Comparison of ENCODE assay signal across 8 cellular contexts in the genomic region with DNA sequence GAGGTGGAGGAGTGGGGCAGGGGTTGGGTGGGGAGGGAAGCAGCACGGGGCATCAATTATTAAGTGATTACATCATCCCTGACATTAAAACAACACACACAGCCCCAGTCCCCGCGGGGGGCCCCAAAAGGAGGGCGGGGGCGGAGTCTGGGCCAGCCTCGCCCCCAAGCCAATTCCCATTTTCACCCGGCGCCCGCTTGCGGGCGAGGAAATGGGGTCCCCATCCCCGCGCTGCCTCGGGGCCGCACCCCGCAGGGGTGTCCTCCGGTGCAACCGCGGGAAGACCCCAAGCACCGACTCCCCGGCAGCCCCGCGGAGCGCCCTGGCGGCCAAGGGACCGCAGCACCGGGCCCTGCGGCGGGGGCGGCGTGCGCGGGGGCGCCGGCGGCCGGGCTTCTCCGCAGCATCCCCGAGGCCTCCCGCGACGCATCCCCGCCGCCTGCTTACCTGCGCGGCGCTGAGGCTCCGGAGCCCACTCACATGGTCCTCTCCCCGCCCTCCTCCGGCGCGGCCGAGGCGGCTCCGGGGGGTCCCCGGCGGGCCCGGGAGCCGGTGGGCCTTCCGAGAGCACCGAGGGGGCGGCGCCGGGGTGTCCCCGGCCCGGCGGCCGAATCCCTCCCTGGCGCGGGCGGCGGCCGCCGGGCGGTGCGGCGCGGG. TPM values are rescaled to one million over a fixed set of nuclear protein-coding genes. Genes with fewer than 3 reads are reported as not detected.
A peak's percentile ranks its signal among the peaks of the same experiment; 100 is the strongest.
DNase-seq lines count a peak whose midpoint lies in the region; ATAC-seq and TF ChIP-seq lines count a peak whose summit lies in the region.

No MANE protein-coding gene starts in this region.

- intact Hi-C loops in Calu3 (cut with micrococcal nuclease; ENCODE audit: unreplicated experiment) = loop anchor here (5.0 kb wide), 1 partner anchor 105 kb away; no protein-coding TSS in a partner anchor

- no peaks in the 10 kb centered on the region for H3K9me3 ChIP-seq in KOPT-K1 (ENCODE audit: insufficient read depth, low read length, poor library complexity, severe bottlenecking)

- H3K36me3 ChIP-seq in KOPT-K1 (ENCODE audit: insufficient read depth, low read length) = no peaks in the 10 kb centered on the region

- no peaks in the 10 kb centered on the region for H3K27me3 Mint-ChIP-seq in Calu3 (ENCODE audit: unreplicated experiment)
- peaks cover 7% of the 10 kb centered on the region for H3K27me3 Mint-ChIP-seq in mesothelial cell of epicardium (ENCODE audit: low read depth)

- peak; percentile 23 for ATAC-seq in GM21717 (IDR thresholded peaks at IDR 0.05; ENCODE audit: unreplicated experiment)

- H3K27ac Mint-ChIP-seq in Calu3 (ENCODE audit: unreplicated experiment) (peak overlapping the region; percentile 72), mesothelial cell of epicardium (no peak overlapping the region)

- H3K36me3 Mint-ChIP-seq in Calu3 (ENCODE audit: insufficient read depth, unreplicated experiment) = peaks cover 33% of the 10 kb centered on the region
- H3K36me3 Mint-ChIP-seq in mesothelial cell of epicardium = no peaks in the 10 kb centered on the region

- H3K4me3 Mint-ChIP-seq in Calu3 (ENCODE audit: low read depth, unreplicated experiment) (peak overlapping the region; percentile 84), mesothelial cell of epicardium (peak overlapping the region; percentile 87)

- peaks cover 4% of the 10 kb centered on the region for H3K9me3 Mint-ChIP-seq in Calu3 (ENCODE audit: low read depth, unreplicated experiment)
- no peaks in the 10 kb centered on the region for H3K9me3 Mint-ChIP-seq in mesothelial cell of epicardium

- BruUV-seq in Calu3 (replicated peaks; lab: Mats Ljungman, UMichigan) = no TSS peak

- peaks cover 10% of the 10 kb centered on the region for H3K4me1 Mint-ChIP-seq in Calu3 (ENCODE audit: low read depth, unreplicated experiment)
- H3K4me1 Mint-ChIP-seq in mesothelial cell of epicardium = peaks cover 32% of the 10 kb centered on the region

- H3K27ac ChIP-seq in KOPT-K1 (ENCODE audit: low read depth, low read length, poor library complexity, severe bottlenecking) = peak overlapping the region; percentile 95

- CTCF ChIA-PET in Calu3 (lab: Charles Lee) = interaction anchor here (0.9 kb wide), 2 partner anchors 96 to 112 kb away, joined by 3 read pairs; no protein-coding TSS in a partner anchor

- TF ChIP-seq CTCF in Calu3 (IDR thresholded peaks at IDR 0.05; ENCODE audit: unreplicated experiment) (no peak), mesothelial cell of epicardium (IDR thresholded peaks at IDR 0.05; ENCODE audit: unreplicated experiment) (no peak)

- DNase-seq in Calu3 (peak; percentile 29), mesothelial cell of epicardium (ENCODE audit: low spot score in 2 of 2, unreplicated experiment in 2 of 2) (peak; percentile 27 to 59), NCI-H2107 treated with DMSO at 0.1 percent for 48 hours (lab: John Stamatoyannopoulos, UW; ENCODE audit: unreplicated experiment) (no peak)
- peak; percentile 65 to 69 for DNase-seq in activated CD4-positive, alpha-beta T cell treated with anti-CD3 and anti-CD28 coated beads, Interleukin-2, amount 50 U/mL, for 4 hours
- DNase-seq in effector CD4-positive, alpha-beta T cell = peak; percentile 64
- peak; percentile 63 for DNase-seq in stimulated activated CD8-positive, alpha-beta memory T cell treated with anti-CD3 and anti-CD28 coated beads, Interleukin-4, amount 100 ng/mL, for 24 hours (ENCODE audit: low read depth)

RNA-seq across cellular contexts. Expression of a gene that starts 0.6 kb away (rescaled TPM):
- total RNA-seq in Calu3 (2022) (61.0 and 64.6 TPM in 2 replicates), mesothelial cell of epicardium (104 to 123 TPM (median 115 TPM) in 3 replicates)
